Comparison of ENCODE assay signal across 16 cellular contexts in genomic region chr5:43643750-43644149, GRCh38. TPM values are rescaled to one million over a fixed set of nuclear protein-coding genes. Genes with fewer than 3 reads are reported as not detected.
DNase-seq lines count a peak whose midpoint lies in the region; ATAC-seq and TF ChIP-seq lines count a peak whose summit lies in the region.
"Had no signal": no experiment of that assay in that cellular context is flagged by ENCODE, and none has a peak within 500 bp of the region (broad histone marks: within the 10 kb centered on the region; RNA-seq: fewer than 3 reads in every experiment).

No MANE protein-coding gene starts in this region.

- H3K4me3 ChIP-seq in gastrocnemius medialis: no peak overlapping the region
- H3K4me3 ChIP-seq: SJCRH30 had no signal

- TF ChIP-seq POLR2A in gastrocnemius medialis (IDR thresholded peaks at IDR 0.05): no peak

- no peaks in the 10 kb centered on the region for H3K9me3 ChIP-seq in gastrocnemius medialis
- H3K9me3 ChIP-seq: SJCRH30 had no signal

- H3K27ac Mint-ChIP-seq in WTC11: no peak overlapping the region
- H3K27ac Mint-ChIP-seq: B cell had no signal

- CTCF ChIA-PET in WTC11 (lab: Charles Lee): interaction anchor here (4.0 kb wide), 1 partner anchor 12 kb away, joined by 22 read pairs; no protein-coding TSS in a partner anchor

- H3K27me3 ChIP-seq in gastrocnemius medialis: no peaks in the 10 kb centered on the region
- H3K27me3 ChIP-seq: SJCRH30 had no signal

- peak; percentile 51 for DNase-seq in NCI-H82 (lab: John Stamatoyannopoulos, UW)
- DNase-seq in NCI-H82 treated with DMSO at 0.1 percent for 48 hours (lab: John Stamatoyannopoulos, UW; ENCODE audit: unreplicated experiment): no peak
- DNase-seq in NCI-H524 (lab: John Stamatoyannopoulos, UW): peak; percentile 54 to 78
- DNase-seq in cerebellar nuclear complex (lab: John Stamatoyannopoulos, UW): peak; percentile 2 to 45
- no peak for DNase-seq in gastrocnemius medialis
- no peak for DNase-seq in T-helper 9 cell
- DNase-seq in GM03348 (ENCODE audit: low spot score): no peak
- no peak for DNase-seq in WTC11 (ENCODE audit: low spot score)
- DNase-seq: MV-4-11, NCI-H2029, NCI-H510A, SJCRH30, SW 1271 had no signal

- no peaks in the 10 kb centered on the region for H3K4me1 Mint-ChIP-seq in WTC11
- H3K4me1 Mint-ChIP-seq: B cell had no signal

- peaks cover 0 to 36% of the 10 kb centered on the region in 2 donors for H3K36me3 ChIP-seq in gastrocnemius medialis

- H3K4me1 ChIP-seq in gastrocnemius medialis: peaks cover 26 to 44% of the 10 kb centered on the region in 2 donors
- H3K4me1 ChIP-seq: SJCRH30 had no signal

- in situ Hi-C loops in gastrocnemius medialis (cut with MboI; ENCODE audit: low sequenced_read_pairs in 4 of 4): no loop called here

- no peak overlapping the region for H3K4me3 Mint-ChIP-seq in WTC11
- H3K4me3 Mint-ChIP-seq: B cell had no signal

- intact Hi-C loops in gastrocnemius medialis (cut with DNase I; ENCODE audit: low total_unique reads): no loop called here

- peak overlapping the region in 3 of 4 donors; percentile 6 to 58 (median 39) for H3K27ac ChIP-seq in gastrocnemius medialis
- H3K27ac ChIP-seq: 22Rv1, KMS-11, SJCRH30 had no signal

- TF ChIP-seq CTCF in gastrocnemius medialis (IDR thresholded peaks at IDR 0.05 in 4 of 5, conservative IDR thresholded peaks at IDR 0.05 in 1 of 5) (no peak), WTC11 (IDR thresholded peaks at IDR 0.05) (no peak)

- 0 out of 2 replicates have a peak, but pooled peaks cover 2% of the 10 kb centered on the region for H3K36me3 Mint-ChIP-seq in WTC11

- H3K27me3 Mint-ChIP-seq in WTC11 (ENCODE audit: low read depth): no peaks in the 10 kb centered on the region
- H3K27me3 Mint-ChIP-seq: B cell had no signal

- POLR2A ChIA-PET in WTC11 (lab: Charles Lee): no interaction called here

- no peaks in the 10 kb centered on the region for H3K9me3 Mint-ChIP-seq in WTC11

- ATAC-seq in gastrocnemius medialis: no peak
- no peak for ATAC-seq in WTC11

TF ChIP-seq in WTC11, 78 proteins besides CTCF, POLR2A, EP300 and RAD21:
- TF ChIP-seq OVOL2 (CRISPR knock-in tag; IDR thresholded peaks at IDR 0.05; ENCODE audit: borderline replicate concordance): no peak
- TF ChIP-seq ZNF416 (CRISPR knock-in tag; IDR thresholded peaks at IDR 0.05): no peak
- TF ChIP-seq AFF4 (CRISPR knock-in tag; IDR thresholded peaks at IDR 0.05; ENCODE audit: borderline replicate concordance): no peak
- TF ChIP-seq ZSCAN18 (CRISPR knock-in tag; IDR thresholded peaks at IDR 0.05): no peak
- TF ChIP-seq JUN (CRISPR knock-in tag; IDR thresholded peaks at IDR 0.05): no peak
- TF ChIP-seq NR2C2 (CRISPR knock-in tag; IDR thresholded peaks at IDR 0.05): no peak
- no peak for TF ChIP-seq CREB1 (CRISPR knock-in tag; IDR thresholded peaks at IDR 0.05)

RNA-seq across cellular contexts. Expression of gene NNT, which starts 40.8 kb away (rescaled TPM):
- total RNA-seq in gastrocnemius medialis: 100 to 1,000 TPM in 3 of 4 donors, 10 to 100 TPM in 1; 90.3 to 149 (median 127) TPM
- total RNA-seq in WTC11 (2021): 32.0 to 37.6 TPM (median 33.1 TPM) in 3 replicates

Comparison
In these comparisons a context has a peak if more than half of its experiments do, and no peak if none do; other contexts are left out.
1. DNase-seq: peak in NCI-H82 (single experiment), NCI-H524 (2 of 2) and cerebellar nuclear complex (2 of 2); none in NCI-H82 treated with DMSO at 0.1 percent for 48 hours (single experiment), gastrocnemius medialis (0 of 2), T-helper 9 cell (single experiment), GM03348 (single experiment) and WTC11 (single experiment).